Comparison of ENCODE assay signal across 1 cellular context in the genomic region with DNA sequence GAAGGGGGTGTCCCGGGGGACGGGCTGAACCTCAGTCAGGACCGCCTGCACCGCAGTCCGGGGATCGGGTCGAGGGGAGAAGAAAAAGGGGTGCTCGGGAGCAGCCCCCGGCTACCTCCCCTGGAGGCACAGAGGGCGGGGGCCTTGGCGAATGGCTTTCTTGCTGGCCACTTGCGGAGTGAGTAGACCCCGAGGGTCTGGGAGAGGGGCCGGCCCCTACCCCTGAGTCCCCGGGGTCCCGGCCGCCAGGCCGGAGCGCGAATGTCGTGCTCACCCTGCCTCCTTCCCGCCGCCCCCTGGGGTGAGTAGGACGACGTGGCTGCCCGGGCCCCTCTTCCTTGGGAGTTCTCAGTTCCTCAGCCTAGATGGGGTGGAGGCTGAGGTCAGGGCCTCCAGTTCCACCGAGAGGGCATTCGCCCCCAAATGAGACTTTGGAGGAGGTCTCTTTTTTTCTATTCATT.
TF ChIP-seq lines count a peak whose summit lies in the region.

No MANE protein-coding gene starts in this region.

TF ChIP-seq in A549, 52 proteins besides CTCF, POLR2A, EP300 and RAD21 (continued from another document):
- no peak for TF ChIP-seq BCL3 (IDR thresholded peaks at IDR 0.05)
- TF ChIP-seq FOXS1 (CRISPR knock-in tag; IDR thresholded peaks at IDR 0.05), result no peak
- no peak for TF ChIP-seq BHLHE40 (IDR thresholded peaks at IDR 0.05; ENCODE audit: low read depth, low read length)
